Comparison of ENCODE assay signal across 8 cellular contexts in genomic region chr10:103772096-103772845, GRCh38.
DNase-seq lines count a peak whose midpoint lies in the region; ATAC-seq, FAIRE-seq and TF ChIP-seq lines count a peak whose summit lies in the region.

No MANE protein-coding gene starts in this region.

- peak overlapping the region; percentile 66 for H3K4me2 ChIP-seq in A549
- peak overlapping the region; percentile 74 for H3K4me2 ChIP-seq in OCI-LY1 (ENCODE audit: low read length)
- peak overlapping the region; percentile 70 for H3K4me2 ChIP-seq in neuronal stem cell (ENCODE audit: insufficient read depth, low read length, poor library complexity, severe bottlenecking)

- peak overlapping the region; percentile 70 to 81 for H3K27ac ChIP-seq in A549
- peak overlapping the region; percentile 20 for H3K27ac ChIP-seq in OCI-LY1 (ENCODE audit: low read depth, low read length, poor library complexity, severe bottlenecking)
- peak overlapping the region; percentile 97 for H3K27ac ChIP-seq in neuronal stem cell (replicated peaks; ENCODE audit: low read length)
- peak overlapping the region; percentile 89 for H3K27ac ChIP-seq in thymus (ENCODE audit: low read depth)

- no peaks in the 10 kb centered on the region for H3K79me1 ChIP-seq in neuronal stem cell (ENCODE audit: low read depth, low read length)

- peak overlapping the region; percentile 76 for H3K23ac ChIP-seq in neuronal stem cell (ENCODE audit: low read depth, low read length, poor library complexity)

- POLR2A ChIA-PET in A549 (lab: Yijun Ruan, JAX) = interaction anchor here (2.0 kb wide), 1 partner anchor 14 kb away, joined by 6 read pairs; no protein-coding TSS in a partner anchor

- peaks cover 10% of the 10 kb centered on the region for H3K4me1 Mint-ChIP-seq in activated T-helper 17 cell treated with anti-CD3 and anti-CD28 coated beads, Interleukin-2, amount 50 U/mL, for 72 hours

- TF ChIP-seq EP300 in A549 (IDR thresholded peaks at IDR 0.05) = no peak

- TF ChIP-seq POLR2A in A549 (IDR thresholded peaks at IDR 0.05; ENCODE audit: low read length) (no peak), GM18526 (IDR thresholded peaks at IDR 0.05; ENCODE audit: extremely low read depth, insufficient read length) (peak; percentile 37)

- FAIRE-seq in A549 (lab: Jason Lieb, UNC) = no peak

- peak overlapping the region; percentile 43 for H2BK120ac ChIP-seq in neuronal stem cell (ENCODE audit: low read depth, low read length)

- H4K20me1 ChIP-seq in OCI-LY1 (ENCODE audit: insufficient read depth, low read length) = no peaks in the 10 kb centered on the region

- H3K27me3 ChIP-seq in OCI-LY1 (ENCODE audit: insufficient read depth, low read length) = peaks cover 3% of the 10 kb centered on the region; the same call in 1 of the 2 replicates
- H3K27me3 ChIP-seq in neuronal stem cell (ENCODE audit: control insufficient read depth in 3 of 3, insufficient read depth in 3 of 3, low read depth in 1 of 3, low read length in 3 of 3) = no peaks in the 10 kb centered on the region
- H3K27me3 ChIP-seq in thymus (ENCODE audit: control insufficient read depth, insufficient read depth) = no peaks in the 10 kb centered on the region

- H3K36me3 ChIP-seq in OCI-LY1 (ENCODE audit: insufficient read depth, low read length) (no peaks in the 10 kb centered on the region), neuronal stem cell (replicated peaks in 1 of 2; ENCODE audit: control insufficient read depth in 2 of 2, insufficient read depth in 2 of 2, low read length in 2 of 2) (peaks cover 0 to 2% of the 10 kb centered on the region in 2 donors), thymus (ENCODE audit: control insufficient read depth, insufficient read depth) (no peaks in the 10 kb centered on the region)

- no peaks in the 10 kb centered on the region for H3K36me3 Mint-ChIP-seq in activated T-helper 17 cell treated with anti-CD3 and anti-CD28 coated beads, Interleukin-2, amount 50 U/mL, for 72 hours (ENCODE audit: low read depth)

- H2AK5ac ChIP-seq in neuronal stem cell (ENCODE audit: low read depth, low read length) = no peak overlapping the region

- H3K14ac ChIP-seq in neuronal stem cell (ENCODE audit: low read length) = peak overlapping the region; percentile 31

- H2BK12ac ChIP-seq in neuronal stem cell (ENCODE audit: low read length) = no peak overlapping the region

- peak; percentile 36 to 50 for DNase-seq in A549 (ENCODE audit: low read depth in 1 of 2, low spot score in 1 of 2)
- peak; percentile 82 for DNase-seq in fibroblast of pulmonary artery (ENCODE audit: low read depth)
- DNase-seq in neuronal stem cell (ENCODE audit: low spot score) = peak; percentile 72

- no peaks in the 10 kb centered on the region for H3K79me2 ChIP-seq in OCI-LY1 (ENCODE audit: insufficient read depth, low read length)

- 0 out of 3 replicates have a peak, but pooled peaks cover 4% of the 10 kb centered on the region for H3K9me3 ChIP-seq in A549
- no peaks in the 10 kb centered on the region for H3K9me3 ChIP-seq in OCI-LY1 (ENCODE audit: low read length)
- peaks cover 0 to 8% of the 10 kb centered on the region in 2 donors for H3K9me3 ChIP-seq in neuronal stem cell (replicated peaks in 1 of 2; ENCODE audit: control insufficient read depth in 2 of 2, insufficient read depth in 1 of 2, low read depth in 1 of 2, low read length in 2 of 2)
- no peaks in the 10 kb centered on the region for H3K9me3 ChIP-seq in thymus (ENCODE audit: control insufficient read depth)

- H3K4me3 Mint-ChIP-seq in activated T-helper 17 cell treated with anti-CD3 and anti-CD28 coated beads, Interleukin-2, amount 50 U/mL, for 72 hours = peak overlapping the region; percentile 88

- H2AFZ ChIP-seq in OCI-LY1 (ENCODE audit: low read length) (0 out of 2 replicates have a peak overlapping the region, but pooled peaks have one; percentile 9), neuronal stem cell (ENCODE audit: low read length) (peak overlapping the region; percentile 91)

- no peak overlapping the region for H4K91ac ChIP-seq in neuronal stem cell (ENCODE audit: low read depth, low read length, poor library complexity)

- H3K4me3 ChIP-seq in A549 = peak overlapping the region; percentile 41
- H3K4me3 ChIP-seq in OCI-LY1 (ENCODE audit: low read depth, low read length, poor library complexity, severe bottlenecking) = peak overlapping the region; percentile 57
- peak overlapping the region; percentile 44 for H3K4me3 ChIP-seq in fibroblast of pulmonary artery (replicated peaks; ENCODE audit: low read depth, low read length)
- peak overlapping the region; percentile 37 to 73 for H3K4me3 ChIP-seq in neuronal stem cell (ENCODE audit: low read length in 2 of 2)
- peak overlapping the region; percentile 60 for H3K4me3 ChIP-seq in thymus (ENCODE audit: low read length)

- WGBS in A549 (ENCODE audit: missing lambda C conversion rate) = 51% methylated on average over 18 of the region's 28 CpGs
- no CpG with 5 or more reads among the region's 28 CpGs for WGBS in neuronal stem cell (ENCODE audit: extremely low coverage in 2 of 2, insufficient read length in 2 of 2, insufficient replicate concordance in 1 of 2), 2 donors
- 2% methylated on average over 28 of the region's 28 CpGs for WGBS in thymus

- TF ChIP-seq CTCF in A549 (IDR thresholded peaks at IDR 0.05) (no peak), OCI-LY1 (IDR thresholded peaks at IDR 0.05; ENCODE audit: low read length) (no peak), fibroblast of pulmonary artery (IDR thresholded peaks at IDR 0.05; ENCODE audit: low read length, missing control alignments) (no peak)

- H3K27ac Mint-ChIP-seq in activated T-helper 17 cell treated with anti-CD3 and anti-CD28 coated beads, Interleukin-2, amount 50 U/mL, for 72 hours = peak overlapping the region; percentile 93

- H2BK5ac ChIP-seq in neuronal stem cell (ENCODE audit: low read length) = no peak overlapping the region

- H3K4ac ChIP-seq in neuronal stem cell (ENCODE audit: low read length) = no peak overlapping the region

- H4K8ac ChIP-seq in neuronal stem cell (ENCODE audit: low read depth, low read length) = no peak overlapping the region

- peaks cover 12% of the 10 kb centered on the region; the same call in 2 of the 3 replicates for H3K4me1 ChIP-seq in A549
- peaks cover 27% of the 10 kb centered on the region for H3K4me1 ChIP-seq in OCI-LY1 (ENCODE audit: insufficient read depth, low read length, severe bottlenecking)
- H3K4me1 ChIP-seq in neuronal stem cell (ENCODE audit: control insufficient read depth in 2 of 2, insufficient read depth in 1 of 2, low read depth in 1 of 2, low read length in 2 of 2) = peaks cover 12 to 14% of the 10 kb centered on the region in 2 donors
- peaks cover 3% of the 10 kb centered on the region for H3K4me1 ChIP-seq in thymus (ENCODE audit: control insufficient read depth, insufficient read depth, low read length)

- CTCF ChIA-PET in A549 (lab: Yijun Ruan, JAX) = interaction anchor here (0.5 to 2.4 kb wide), 9 partner anchors 9 to 320 kb away, joined by 3 to 8 read pairs (median 4); no protein-coding TSS in a partner anchor

- H3K9ac ChIP-seq in OCI-LY1 (ENCODE audit: low read length) (peak overlapping the region; percentile 51; the same call in 1 of the 2 replicates), neuronal stem cell (ENCODE audit: low read depth, low read length, poor library complexity) (peak overlapping the region; percentile 89)

- H2BK15ac ChIP-seq in neuronal stem cell (ENCODE audit: low read length) = no peak overlapping the region

- H3K9me2 ChIP-seq in OCI-LY1 (ENCODE audit: low read depth, low read length) = no peaks in the 10 kb centered on the region

- no peaks in the 10 kb centered on the region for H3K9me3 Mint-ChIP-seq in activated T-helper 17 cell treated with anti-CD3 and anti-CD28 coated beads, Interleukin-2, amount 50 U/mL, for 72 hours

- no peaks in the 10 kb centered on the region for H3F3A ChIP-seq in OCI-LY1 (ENCODE audit: insufficient read depth, low read length)

- peak; percentile 84 to 89 for ATAC-seq in A549
- ATAC-seq in HG03066 (IDR thresholded peaks at IDR 0.05; ENCODE audit: low read depth, unreplicated experiment) = peak; percentile 60
- peak; percentile 82 for ATAC-seq in activated T-helper 17 cell treated with anti-CD3 and anti-CD28 coated beads, Interleukin-2, amount 50 U/mL, for 72 hours (replicated peaks)

- no peaks in the 10 kb centered on the region for H3K27me3 Mint-ChIP-seq in activated T-helper 17 cell treated with anti-CD3 and anti-CD28 coated beads, Interleukin-2, amount 50 U/mL, for 72 hours

- peak overlapping the region; percentile 97 for H3K18ac ChIP-seq in neuronal stem cell (ENCODE audit: low read length)

- no peak for TF ChIP-seq RAD21 in A549 (conservative IDR thresholded peaks at IDR 0.05 in 1 of 2, IDR thresholded peaks at IDR 0.05 in 1 of 2)

TF ChIP-seq in A549, 52 proteins besides CTCF, POLR2A, EP300 and RAD21:
- peak; percentile 9 for TF ChIP-seq MAFK (IDR thresholded peaks at IDR 0.05; ENCODE audit: partially characterized antibody)
- TF ChIP-seq BCL3 (IDR thresholded peaks at IDR 0.05) = no peak

Comparison
In these comparisons a context has a peak if more than half of its experiments do, and no peak if none do; other contexts are left out.
1. Peak in every context shown above with its lines: DNase-seq, ATAC-seq, H3K4me3 ChIP-seq and H3K27ac ChIP-seq.
2. H3K27ac ChIP-seq: peak in every context shown above with its lines; median percentile 97 in neuronal stem cell; 89 in thymus; 76 in A549; 20 in OCI-LY1.